Comparison of ENCODE assay signal across 8 cellular contexts in genomic region chr14:23562822-23563472, GRCh38. TPM values are rescaled to one million over a fixed set of nuclear protein-coding genes. Genes with fewer than 3 reads are reported as not detected.
DNase-seq lines count a peak whose midpoint lies in the region; ATAC-seq and TF ChIP-seq lines count a peak whose summit lies in the region.

No MANE protein-coding gene starts in this region.

- H3K36me3 ChIP-seq in MM.1S (replicated peaks; ENCODE audit: insufficient read depth, low read length) (no peaks in the 10 kb centered on the region), testis (ENCODE audit: low read depth, missing control alignments) (no peaks in the 10 kb centered on the region)

- no peaks in the 10 kb centered on the region for H4K20me1 ChIP-seq in MM.1S (ENCODE audit: insufficient read depth, low read length)

- no peaks in the 10 kb centered on the region for H3F3A ChIP-seq in MM.1S (ENCODE audit: insufficient read depth, low read length)

- DNase-seq in NCI-H1436 (lab: John Stamatoyannopoulos, UW) (peak; percentile 62), NCI-H1436 treated with DMSO at 0.1 percent for 48 hours (lab: John Stamatoyannopoulos, UW) (no peak), MM.1S (no peak), UCSD-AML1 (lab: John Stamatoyannopoulos, UW; ENCODE audit: unreplicated experiment) (peak; percentile 30), cardiac fibroblast (ENCODE audit: low read depth in 2 of 2) (peak; percentile 61 to 79), lung microvascular endothelial cell (ENCODE audit: low read depth in 2 of 2) (peak; percentile 46 to 65), testis (peak; percentile 58)

- 80% methylated on average over 2 of the region's 2 CpGs for WGBS in testis, 2 donors

- no peak for ATAC-seq in esophagus mucosa

- no peak overlapping the region for H3K9ac ChIP-seq in MM.1S (ENCODE audit: low read length)

- H3K4me3 ChIP-seq in MM.1S (ENCODE audit: low read length) = no peak overlapping the region
- H3K4me3 ChIP-seq in cardiac fibroblast (replicated peaks in 1 of 2; ENCODE audit: low read depth in 2 of 2, low read length in 2 of 2) = no peak overlapping the region
- no peak overlapping the region for H3K4me3 ChIP-seq in testis

- H3K9me3 ChIP-seq in MM.1S (replicated peaks; ENCODE audit: insufficient read depth, low read length) (no peaks in the 10 kb centered on the region), testis (no peaks in the 10 kb centered on the region)

- intact Hi-C loops in testis (cut with DNase I; ENCODE audit: low total_unique reads) = loop anchor here (5.0 kb wide), 1 partner anchor 86 kb away; no protein-coding TSS in a partner anchor

- TF ChIP-seq POLR2A in testis (IDR thresholded peaks at IDR 0.05) = no peak

- H3K4me1 ChIP-seq in MM.1S (ENCODE audit: low read length) (no peaks in the 10 kb centered on the region), testis (peaks cover 4% of the 10 kb centered on the region)

- no peak overlapping the region for H3K4me2 ChIP-seq in MM.1S (ENCODE audit: low read depth, low read length)

- no peaks in the 10 kb centered on the region for H3K27me3 ChIP-seq in MM.1S (replicated peaks; ENCODE audit: insufficient read depth, low read length)
- H3K27me3 ChIP-seq in testis = no peaks in the 10 kb centered on the region

- H2AFZ ChIP-seq in MM.1S (ENCODE audit: low read length) = no peak overlapping the region

- TF ChIP-seq CTCF in MM.1S (IDR thresholded peaks at IDR 0.05; ENCODE audit: low read length) (peak; percentile 66), cardiac fibroblast (IDR thresholded peaks at IDR 0.05; ENCODE audit: low read depth, low read length) (peak; percentile 92), testis (IDR thresholded peaks at IDR 0.05) (peak; percentile 77 to 94 (median 83))

- 0 out of 2 replicates have a peak, but pooled peaks cover 8% of the 10 kb centered on the region for H3K79me2 ChIP-seq in MM.1S (ENCODE audit: low read length)

- no peaks in the 10 kb centered on the region for H3K9me2 ChIP-seq in MM.1S (replicated peaks; ENCODE audit: insufficient read depth, low read length)

- H3K27ac ChIP-seq in MM.1S (ENCODE audit: low read length) (no peak overlapping the region), testis (no peak overlapping the region)

RNA-seq across cellular contexts. Expression of gene AP1G2, which starts 4.6 kb away (rescaled TPM):
- total RNA-seq in lung microvascular endothelial cell (18.5 and 23.8 TPM in 2 replicates), testis (10 to 100 TPM; 76.9 to 83.4 TPM), esophagus mucosa (81.3 TPM)
- polyA plus RNA-seq in testis (ENCODE audit: insufficient read depth, low read depth, low replicate concordance) = 33.6 TPM

RNA-seq across cellular contexts. Expression of gene THTPA, which starts 6.9 kb away (rescaled TPM):
- 5.7 and 9.1 TPM in 2 replicates for total RNA-seq in lung microvascular endothelial cell
- total RNA-seq in testis = 10 to 100 TPM; 25.1 to 34.9 TPM
- polyA plus RNA-seq in testis (ENCODE audit: insufficient read depth, low read depth, low replicate concordance) = 60.3 TPM
- 7.6 TPM for total RNA-seq in esophagus mucosa

RNA-seq across cellular contexts. Expression of gene ZFHX2, which starts 11.4 kb away (rescaled TPM):
- total RNA-seq in lung microvascular endothelial cell = under 0.01 and 0.22 TPM in 2 replicates
- total RNA-seq in testis = 10 to 100 TPM in 1 of 2 donors, 1 to 10 TPM in 1; 9.2 to 21.2 TPM
- 34.3 TPM for polyA plus RNA-seq in testis (ENCODE audit: insufficient read depth, low read depth, low replicate concordance)
- total RNA-seq in esophagus mucosa = 0.44 TPM

RNA-seq across cellular contexts. Expression of gene JPH4, which starts 15.6 kb away (rescaled TPM):
- total RNA-seq in lung microvascular endothelial cell (not detected in 2 replicates), testis (1 to 10 TPM; 3.6 to 3.9 TPM), esophagus mucosa (0.04 TPM)
- 3.4 TPM for polyA plus RNA-seq in testis (ENCODE audit: insufficient read depth, low read depth, low replicate concordance)

Comparison
In these comparisons a context has a peak if more than half of its experiments do, and no peak if none do; other contexts are left out.
1. DNase-seq: peak in NCI-H1436 (single experiment), UCSD-AML1 (single experiment), cardiac fibroblast (2 of 2), lung microvascular endothelial cell (2 of 2) and testis (single experiment); none in NCI-H1436 treated with DMSO at 0.1 percent for 48 hours (single experiment) and MM.1S (single experiment).
2. Peak in every context shown above with its lines, with median percentiles within 50 percentile points of each other: CTCF ChIP-seq.